ENCODE assay signal across 9 cellular contexts in the genomic region with DNA sequence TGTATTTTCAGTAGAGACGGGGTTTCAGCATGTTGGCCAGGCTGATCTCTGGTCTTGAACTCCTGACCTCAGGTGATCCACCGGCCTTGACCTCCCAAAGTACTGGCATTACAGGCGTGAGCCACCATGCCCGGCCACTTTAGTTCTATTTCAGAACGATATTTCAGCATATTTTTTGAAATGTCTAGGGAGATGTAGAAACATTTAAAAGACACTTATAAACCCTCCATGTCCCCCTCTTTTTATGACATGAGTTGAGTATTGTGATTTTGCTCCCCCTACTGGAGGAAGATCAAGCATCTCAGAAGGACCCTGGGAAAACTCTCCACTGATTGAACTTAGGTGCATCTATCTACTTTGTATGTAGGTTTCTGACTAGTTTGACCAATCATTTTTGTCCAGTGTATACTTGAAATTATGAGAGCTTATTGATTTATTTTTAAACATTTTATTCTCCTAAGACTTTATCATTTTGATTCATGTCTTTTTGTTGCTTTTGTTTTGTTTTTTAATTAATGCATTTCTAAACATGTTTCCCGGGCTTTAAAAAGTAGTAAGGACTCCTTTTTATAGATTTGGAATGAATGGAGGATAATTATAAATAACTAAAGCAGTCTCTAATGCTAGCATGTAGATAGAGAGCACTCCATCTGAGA.
A peak's percentile ranks its signal among the peaks of the same experiment; 100 is the strongest.
DNase-seq lines count a peak whose midpoint lies in the region; ATAC-seq and TF ChIP-seq lines count a peak whose summit lies in the region.
"Had no signal": no experiment of that assay in that cellular context is flagged by ENCODE, and none has a peak within 500 bp of the region (broad histone marks: within the 10 kb centered on the region; RNA-seq: fewer than 3 reads in every experiment).

No MANE protein-coding gene starts in this region.

- peaks cover 66% of the 10 kb centered on the region for H3K36me3 ChIP-seq in adipocyte (ENCODE audit: control insufficient read depth, insufficient read depth, low read length, severe bottlenecking)
- no peaks in the 10 kb centered on the region for H3K36me3 ChIP-seq in hepatocyte (replicated peaks; ENCODE audit: insufficient read depth, low read depth)

- H3K9me3 ChIP-seq in adipocyte (ENCODE audit: control insufficient read depth, low read length) (no peaks in the 10 kb centered on the region), hepatocyte (ENCODE audit: low read depth) (no peaks in the 10 kb centered on the region)

- peak; percentile 83 for ATAC-seq in GM21423 (IDR thresholded peaks at IDR 0.05; ENCODE audit: unreplicated experiment)
- peak; percentile 70 for ATAC-seq in stimulated activated effector memory CD8-positive, alpha-beta T cell treated with anti-CD3 and anti-CD28 coated beads, Interleukin-12 subunit alpha, Interleukin-12 subunit beta, amount 100 ng/mL, for 72 hours
- ATAC-seq in HG03520 (IDR thresholded peaks at IDR 0.05; ENCODE audit: unreplicated experiment), result no peak

- H3K4me3 Mint-ChIP-seq in stimulated activated effector memory CD8-positive, alpha-beta T cell treated with anti-CD3 and anti-CD28 coated beads, Interleukin-12 subunit alpha, Interleukin-12 subunit beta, amount 100 ng/mL, for 72 hours, result no peak overlapping the region
- H3K4me3 Mint-ChIP-seq: stimulated activated naive CD8-positive, alpha-beta T cell treated with anti-CD3 and anti-CD28 coated beads, Interleukin-15, Interleukin-2, amounts not matched to agents 100 ng/mL and 50 ng/mL, for 24 hours had no signal

- H3K4me3 ChIP-seq in adipocyte (ENCODE audit: low read length) (no peak overlapping the region), hepatocyte (no peak overlapping the region)

- H3K4me1 Mint-ChIP-seq in stimulated activated effector memory CD8-positive, alpha-beta T cell treated with anti-CD3 and anti-CD28 coated beads, Interleukin-12 subunit alpha, Interleukin-12 subunit beta, amount 100 ng/mL, for 72 hours, result peaks cover 7% of the 10 kb centered on the region

- H3K27ac ChIP-seq in hepatocyte, result no peak overlapping the region

- no peak overlapping the region for H3K9ac ChIP-seq in adipocyte (ENCODE audit: low read length)

- 82% methylated on average over 6 of the region's 6 CpGs for WGBS in hepatocyte (ENCODE audit: low lambda C conversion rate, missing lambda C conversion rate)

- no peak overlapping the region for H3K27ac Mint-ChIP-seq in stimulated activated effector memory CD8-positive, alpha-beta T cell treated with anti-CD3 and anti-CD28 coated beads, Interleukin-12 subunit alpha, Interleukin-12 subunit beta, amount 100 ng/mL, for 72 hours
- H3K27ac Mint-ChIP-seq: stimulated activated naive CD8-positive, alpha-beta T cell treated with anti-CD3 and anti-CD28 coated beads, Interleukin-15, Interleukin-2, amounts not matched to agents 100 ng/mL and 50 ng/mL, for 24 hours had no signal

- peaks cover 78% of the 10 kb centered on the region for H3K79me2 ChIP-seq in hepatocyte

- no peaks in the 10 kb centered on the region for H4K20me1 ChIP-seq in hepatocyte (ENCODE audit: insufficient read depth, poor library complexity, severe bottlenecking)

- no peak overlapping the region for H3K4me2 ChIP-seq in hepatocyte

- H3K9me2 ChIP-seq in hepatocyte (replicated peaks; ENCODE audit: insufficient read depth), result no peaks in the 10 kb centered on the region

- no peaks in the 10 kb centered on the region for H3K27me3 ChIP-seq in adipocyte (replicated peaks; ENCODE audit: control insufficient read depth, insufficient read depth, low read length)
- H3K27me3 ChIP-seq in hepatocyte, result no peaks in the 10 kb centered on the region

- TF ChIP-seq CTCF in hepatocyte (IDR thresholded peaks at IDR 0.05; ENCODE audit: poor library complexity), result peak; percentile 74

- H3K4me1 ChIP-seq in adipocyte (ENCODE audit: control insufficient read depth, insufficient read depth, low read length), result peaks cover 7% of the 10 kb centered on the region
- H3K4me1 ChIP-seq in hepatocyte (ENCODE audit: insufficient read depth), result no peaks in the 10 kb centered on the region

- H2AFZ ChIP-seq in hepatocyte, result no peak overlapping the region

- DNase-seq in NCI-H146 (lab: John Stamatoyannopoulos, UW), result peak; percentile 41
- no peak for DNase-seq in NCI-H146 treated with DMSO at 0.1 percent for 48 hours (lab: John Stamatoyannopoulos, UW; ENCODE audit: unreplicated experiment)
- peak; percentile 44 for DNase-seq in NCI-H1092 treated with DMSO at 0.1 percent for 48 hours (lab: John Stamatoyannopoulos, UW)
- peak; percentile 83 for DNase-seq in adipocyte (ENCODE audit: low read depth)
- DNase-seq in hepatocyte (ENCODE audit: low spot score), result peak; percentile 70
- no peak for DNase-seq in stimulated activated effector memory CD8-positive, alpha-beta T cell treated with anti-CD3 and anti-CD28 coated beads, Interleukin-12 subunit alpha, Interleukin-12 subunit beta, amount 100 ng/mL, for 72 hours (ENCODE audit: low spot score in 2 of 2)

- H3K36me3 Mint-ChIP-seq in stimulated activated effector memory CD8-positive, alpha-beta T cell treated with anti-CD3 and anti-CD28 coated beads, Interleukin-12 subunit alpha, Interleukin-12 subunit beta, amount 100 ng/mL, for 72 hours, result peaks cover 34% of the 10 kb centered on the region

- H3K9me3 Mint-ChIP-seq in stimulated activated effector memory CD8-positive, alpha-beta T cell treated with anti-CD3 and anti-CD28 coated beads, Interleukin-12 subunit alpha, Interleukin-12 subunit beta, amount 100 ng/mL, for 72 hours, result no peaks in the 10 kb centered on the region
- H3K9me3 Mint-ChIP-seq: stimulated activated naive CD8-positive, alpha-beta T cell treated with anti-CD3 and anti-CD28 coated beads, Interleukin-15, Interleukin-2, amounts not matched to agents 100 ng/mL and 50 ng/mL, for 24 hours had no signal

Comparison
In these comparisons a context has a peak if more than half of its experiments do, and no peak if none do; other contexts are left out.
1. DNase-seq: peak in NCI-H146 (single experiment), NCI-H1092 treated with DMSO at 0.1 percent for 48 hours (single experiment), adipocyte (single experiment) and hepatocyte (single experiment); none in NCI-H146 treated with DMSO at 0.1 percent for 48 hours (single experiment) and stimulated activated effector memory CD8-positive, alpha-beta T cell treated with anti-CD3 and anti-CD28 coated beads, Interleukin-12 subunit alpha, Interleukin-12 subunit beta, amount 100 ng/mL, for 72 hours (0 of 2).